Comparison of ENCODE assay signal across 8 cellular contexts in genomic region chr1:22452401-22452963, GRCh38. TPM values are rescaled to one million over a fixed set of nuclear protein-coding genes. Genes with fewer than 3 reads are reported as not detected.
DNase-seq lines count a peak whose midpoint lies in the region; ATAC-seq, FAIRE-seq and TF ChIP-seq lines count a peak whose summit lies in the region.

No MANE protein-coding gene starts in this region.

- H3K9me3 Mint-ChIP-seq in brain: peaks cover 0 to 10% (median 0%) of the 10 kb centered on the region in 5 experiments

- H3K4me2 ChIP-seq in skeletal muscle satellite cell (ENCODE audit: low read length): peak overlapping the region; percentile 86

- ATAC-seq in HG02943 (IDR thresholded peaks at IDR 0.05; ENCODE audit: low read depth, unreplicated experiment): peak; percentile 6

- H3K4me1 ChIP-seq in skeletal muscle satellite cell (ENCODE audit: control insufficient read depth, insufficient read depth, low read length): peaks cover 24% of the 10 kb centered on the region

- peak overlapping the region; percentile 89 for H3K4me3 ChIP-seq in AG09309 (ENCODE audit: control insufficient read depth, low read depth, low read length)
- H3K4me3 ChIP-seq in iPS-18c (ENCODE audit: insufficient read depth, low read depth, low read length): peak overlapping the region; percentile 97
- peak overlapping the region; percentile 81 for H3K4me3 ChIP-seq in skeletal muscle satellite cell (ENCODE audit: low read length)

- no peak for TF ChIP-seq CTCF in AG09309 (IDR thresholded peaks at IDR 0.05; ENCODE audit: control insufficient read depth, insufficient read depth, low read depth, low read length, missing control alignments)
- TF ChIP-seq CTCF in brain (conservative IDR thresholded peaks at IDR 0.05): no peak

- H3K27ac Mint-ChIP-seq in brain: peak overlapping the region; percentile 88 to 98 (median 95)

- H3K9me3 ChIP-seq in iPS-18c (ENCODE audit: control insufficient read depth, insufficient read depth, low read length) (no peaks in the 10 kb centered on the region), skeletal muscle satellite cell (replicated peaks; ENCODE audit: low read length) (no peaks in the 10 kb centered on the region)

- FAIRE-seq in GM12891 (lab: Jason Lieb, UNC) (peak; percentile 5), HTR-8/SVneo (lab: Jason Lieb, UNC) (no peak)

- no peaks in the 10 kb centered on the region for H3K27me3 Mint-ChIP-seq in brain

- no peaks in the 10 kb centered on the region for H3K27me3 ChIP-seq in skeletal muscle satellite cell (ENCODE audit: control insufficient read depth, insufficient read depth, low read length)

- H3K4me1 Mint-ChIP-seq in brain: peaks cover 85% of the 10 kb centered on the region

- peak overlapping the region; percentile 93 for H3K9ac ChIP-seq in skeletal muscle satellite cell (ENCODE audit: low read depth, low read length)

- DNase-seq in AG09309 (ENCODE audit: low read depth): no peak
- DNase-seq in GM12891 (ENCODE audit: insufficient read length, low spot score): no peak
- DNase-seq in NCI-H526 (lab: John Stamatoyannopoulos, UW): peak; percentile 21 to 63
- no peak for DNase-seq in HTR-8/SVneo (ENCODE audit: insufficient read length, low spot score)

- no peak for TF ChIP-seq POLR2A in GM12891 (IDR thresholded peaks at IDR 0.05; ENCODE audit: low read depth, low read length)

- no peaks in the 10 kb centered on the region for H3K36me3 ChIP-seq in skeletal muscle satellite cell (ENCODE audit: insufficient read depth, low read length)

- H3K36me3 Mint-ChIP-seq in brain: no peaks in the 10 kb centered on the region

- H3K4me3 Mint-ChIP-seq in brain: peak overlapping the region; percentile 83 to 93 (median 91)

TF ChIP-seq in GM12891, 5 proteins besides CTCF, POLR2A, EP300 and RAD21:
- TF ChIP-seq TAF1 (IDR thresholded peaks at IDR 0.05; ENCODE audit: low read depth, low read length): no peak
- no peak for TF ChIP-seq POU2F2 (IDR thresholded peaks at IDR 0.05; ENCODE audit: low read depth, low read length)
- no peak for TF ChIP-seq POLR2AphosphoS5 (IDR thresholded peaks at IDR 0.05; ENCODE audit: low read depth, low read length)
- TF ChIP-seq PAX5 (IDR thresholded peaks at IDR 0.05; ENCODE audit: insufficient read depth, low read length, severe bottlenecking): no peak

RNA-seq across cellular contexts. Expression of gene ZBTB40, which starts 0.8 kb away (rescaled TPM):
- polyA plus RNA-seq in GM12891 (2012; ENCODE audit: low read depth, missing spikeins): 5.3 TPM
- 13.5 TPM for polyA plus RNA-seq in brain (ENCODE audit: insufficient read depth, low read depth, low replicate concordance)
- 10.4 and 11.6 TPM in 2 replicates for total RNA-seq in skeletal muscle satellite cell (2012; rRNA removed)

Comparison
In these comparisons a context has a peak if more than half of its experiments do, and no peak if none do; other contexts are left out.
1. DNase-seq: peak in NCI-H526 (2 of 2); none in AG09309 (single experiment), GM12891 (single experiment) and HTR-8/SVneo (single experiment).
2. Peak in every context shown above with its lines, with median percentiles within 50 percentile points of each other: H3K4me3 ChIP-seq.